In the genomic region with DNA sequence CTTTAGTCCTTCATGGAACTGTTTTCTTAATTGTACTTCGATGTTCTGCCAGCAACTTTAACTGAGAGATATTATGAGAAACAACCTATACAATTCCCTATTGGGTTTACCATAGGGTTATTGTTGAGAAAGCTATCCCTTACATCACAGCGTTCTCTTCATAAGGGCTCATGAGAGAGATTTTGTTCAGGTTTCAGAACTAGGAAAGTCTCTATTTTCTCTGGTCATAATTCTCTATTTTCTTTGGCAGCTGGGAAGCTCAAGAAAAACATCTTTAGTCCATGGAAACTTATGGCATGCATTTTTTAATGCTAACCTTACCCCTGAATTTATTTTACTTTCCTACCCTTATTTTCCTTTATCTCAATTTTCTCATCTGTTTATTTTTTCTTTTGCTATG, we compare ENCODE assay signal across 2 cellular contexts.
TF ChIP-seq lines count a peak whose summit lies in the region.

No MANE protein-coding gene starts in this region.

TF ChIP-seq in SK-N-SH, 30 proteins besides CTCF, POLR2A, EP300 and RAD21 (continued from another document):
- TF ChIP-seq, protein P1, sequence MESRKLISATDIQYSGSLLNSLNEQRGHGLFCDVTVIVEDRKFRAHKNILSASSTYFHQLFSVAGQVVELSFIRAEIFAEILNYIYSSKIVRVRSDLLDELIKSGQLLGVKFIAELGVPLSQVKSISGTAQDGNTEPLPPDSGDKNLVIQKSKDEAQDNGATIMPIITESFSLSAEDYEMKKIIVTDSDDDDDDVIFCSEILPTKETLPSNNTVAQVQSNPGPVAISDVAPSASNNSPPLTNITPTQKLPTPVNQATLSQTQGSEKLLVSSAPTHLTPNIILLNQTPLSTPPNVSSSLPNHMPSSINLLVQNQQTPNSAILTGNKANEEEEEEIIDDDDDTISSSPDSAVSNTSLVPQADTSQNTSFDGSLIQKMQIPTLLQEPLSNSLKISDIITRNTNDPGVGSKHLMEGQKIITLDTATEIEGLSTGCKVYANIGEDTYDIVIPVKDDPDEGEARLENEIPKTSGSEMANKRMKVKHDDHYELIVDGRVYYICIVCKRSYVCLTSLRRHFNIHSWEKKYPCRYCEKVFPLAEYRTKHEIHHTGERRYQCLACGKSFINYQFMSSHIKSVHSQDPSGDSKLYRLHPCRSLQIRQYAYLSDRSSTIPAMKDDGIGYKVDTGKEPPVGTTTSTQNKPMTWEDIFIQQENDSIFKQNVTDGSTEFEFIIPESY (IDR thresholded peaks at IDR 0.05; ENCODE audit: borderline replicate concordance, low read depth) = no peak
- TF ChIP-seq JUND (IDR thresholded peaks at IDR 0.05) (no peak), RFX5 (IDR thresholded peaks at IDR 0.05; ENCODE audit: low read length) (no peak), GABPA (IDR thresholded peaks at IDR 0.05; ENCODE audit: low read depth) (no peak), TCF12 (IDR thresholded peaks at IDR 0.05) (no peak), ELF1 (IDR thresholded peaks at IDR 0.05) (no peak), RCOR1 (IDR thresholded peaks at IDR 0.05; ENCODE audit: low read length) (no peak), MXI1 (IDR thresholded peaks at IDR 0.05; ENCODE audit: low read depth, low read length) (no peak), SIN3A (IDR thresholded peaks at IDR 0.05; ENCODE audit: borderline replicate concordance, low read depth, low read length) (no peak), NRF1 (IDR thresholded peaks at IDR 0.05; ENCODE audit: low read depth, low read length) (no peak), POLR2AphosphoS5 (IDR thresholded peaks at IDR 0.05; ENCODE audit: low read depth, low read length) (no peak), GATA2 (CRISPR knock-in tag; IDR thresholded peaks at IDR 0.05) (no peak), SMC3 (IDR thresholded peaks at IDR 0.05; ENCODE audit: low read depth, low read length) (no peak)
- TF ChIP-seq, protein P2, sequence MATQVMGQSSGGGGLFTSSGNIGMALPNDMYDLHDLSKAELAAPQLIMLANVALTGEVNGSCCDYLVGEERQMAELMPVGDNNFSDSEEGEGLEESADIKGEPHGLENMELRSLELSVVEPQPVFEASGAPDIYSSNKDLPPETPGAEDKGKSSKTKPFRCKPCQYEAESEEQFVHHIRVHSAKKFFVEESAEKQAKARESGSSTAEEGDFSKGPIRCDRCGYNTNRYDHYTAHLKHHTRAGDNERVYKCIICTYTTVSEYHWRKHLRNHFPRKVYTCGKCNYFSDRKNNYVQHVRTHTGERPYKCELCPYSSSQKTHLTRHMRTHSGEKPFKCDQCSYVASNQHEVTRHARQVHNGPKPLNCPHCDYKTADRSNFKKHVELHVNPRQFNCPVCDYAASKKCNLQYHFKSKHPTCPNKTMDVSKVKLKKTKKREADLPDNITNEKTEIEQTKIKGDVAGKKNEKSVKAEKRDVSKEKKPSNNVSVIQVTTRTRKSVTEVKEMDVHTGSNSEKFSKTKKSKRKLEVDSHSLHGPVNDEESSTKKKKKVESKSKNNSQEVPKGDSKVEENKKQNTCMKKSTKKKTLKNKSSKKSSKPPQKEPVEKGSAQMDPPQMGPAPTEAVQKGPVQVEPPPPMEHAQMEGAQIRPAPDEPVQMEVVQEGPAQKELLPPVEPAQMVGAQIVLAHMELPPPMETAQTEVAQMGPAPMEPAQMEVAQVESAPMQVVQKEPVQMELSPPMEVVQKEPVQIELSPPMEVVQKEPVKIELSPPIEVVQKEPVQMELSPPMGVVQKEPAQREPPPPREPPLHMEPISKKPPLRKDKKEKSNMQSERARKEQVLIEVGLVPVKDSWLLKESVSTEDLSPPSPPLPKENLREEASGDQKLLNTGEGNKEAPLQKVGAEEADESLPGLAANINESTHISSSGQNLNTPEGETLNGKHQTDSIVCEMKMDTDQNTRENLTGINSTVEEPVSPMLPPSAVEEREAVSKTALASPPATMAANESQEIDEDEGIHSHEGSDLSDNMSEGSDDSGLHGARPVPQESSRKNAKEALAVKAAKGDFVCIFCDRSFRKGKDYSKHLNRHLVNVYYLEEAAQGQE (IDR thresholded peaks at IDR 0.05; ENCODE audit: low read depth, low read length) = no peak
TF ChIP-seq in SK-N-SH: peak in this region for 0.

TF ChIP-seq in SK-N-SH treated with all-trans-retinoic acid at 6 μM for 48 hours, 23 proteins besides CTCF, POLR2A, EP300 and RAD21 (continued from another document):
- no peak for TF ChIP-seq ZC3H10 (CRISPR knock-in tag; IDR thresholded peaks at IDR 0.05)
- TF ChIP-seq TCF4 (CRISPR knock-in tag; IDR thresholded peaks at IDR 0.05; ENCODE audit: borderline replicate concordance) = no peak
- no peak for TF ChIP-seq GLIS3 (CRISPR knock-in tag; IDR thresholded peaks at IDR 0.05)
- TF ChIP-seq RARB (CRISPR knock-in tag; IDR thresholded peaks at IDR 0.05) = no peak
- no peak for TF ChIP-seq TOX (CRISPR knock-in tag; IDR thresholded peaks at IDR 0.05; ENCODE audit: borderline replicate concordance)
- no peak for TF ChIP-seq ISL1 (CRISPR knock-in tag; IDR thresholded peaks at IDR 0.05)
- no peak for TF ChIP-seq ZFP3 (CRISPR knock-in tag; IDR thresholded peaks at IDR 0.05)
